ENCODE assay signal across 8 cellular contexts in the genomic region with DNA sequence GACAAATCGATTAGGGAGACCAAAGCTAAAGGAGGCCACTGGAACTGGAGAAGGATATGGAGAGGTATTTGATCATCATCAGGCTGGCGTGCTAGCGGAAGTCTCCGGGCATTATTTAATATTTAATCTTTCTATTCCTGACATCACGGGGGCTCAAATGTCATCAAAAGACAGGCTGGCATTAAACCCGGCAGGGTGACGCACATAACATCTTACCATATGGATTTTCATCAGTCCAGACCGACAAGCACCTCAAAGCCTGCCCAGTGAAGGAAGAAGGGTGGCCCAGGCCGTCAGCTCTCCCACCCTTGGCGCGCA. TPM values are rescaled to one million over a fixed set of nuclear protein-coding genes. Genes with fewer than 3 reads are reported as not detected.
DNase-seq lines count a peak whose midpoint lies in the region; ATAC-seq and TF ChIP-seq lines count a peak whose summit lies in the region.

No MANE protein-coding gene starts in this region.

- no peak overlapping the region for H2BK120ac ChIP-seq in IMR-90 (ENCODE audit: low read depth, low read length)

- H2AFZ ChIP-seq in IMR-90 (replicated peaks; ENCODE audit: low read length, poor library complexity): peak overlapping the region; percentile 99

- no peak overlapping the region for H2BK20ac ChIP-seq in IMR-90 (ENCODE audit: low read depth, low read length)

- H2AK9ac ChIP-seq in IMR-90 (replicated peaks; ENCODE audit: low read depth, low read length, poor library complexity): peak overlapping the region; percentile 66

- peaks cover 35% of the 10 kb centered on the region for H3K4me1 Mint-ChIP-seq in activated CD4-positive, alpha-beta T cell treated with anti-CD3 and anti-CD28 coated beads, Interleukin-2, amount 10 ng/mL, durations not matched to agents 7 days and 5 days

- intact Hi-C loops in IMR-90 (cut with micrococcal nuclease): no loop called here

- H3K4me3 Mint-ChIP-seq in activated CD4-positive, alpha-beta T cell treated with anti-CD3 and anti-CD28 coated beads, Interleukin-2, amount 10 ng/mL, durations not matched to agents 7 days and 5 days: peak overlapping the region; percentile 87

- no peak for TF ChIP-seq RAD21 in IMR-90 (IDR thresholded peaks at IDR 0.05; ENCODE audit: low read length)

- no peaks in the 10 kb centered on the region for H3K36me3 Mint-ChIP-seq in activated CD4-positive, alpha-beta T cell treated with anti-CD3 and anti-CD28 coated beads, Interleukin-2, amount 10 ng/mL, durations not matched to agents 7 days and 5 days (ENCODE audit: low read depth)
- H3K36me3 Mint-ChIP-seq in activated naive CD4-positive, alpha-beta T cell treated with anti-CD3 and anti-CD28 coated beads, Interleukin-2, amount 50 U/mL, for 72 hours: peaks cover 7 to 8% of the 10 kb centered on the region in 2 donors

- no peaks in the 10 kb centered on the region for H3K27me3 ChIP-seq in IMR-90 (ENCODE audit: control insufficient read depth, insufficient read depth, low read length)
- no peaks in the 10 kb centered on the region for H3K27me3 ChIP-seq in skeletal muscle tissue (ENCODE audit: control insufficient read depth in 3 of 3, insufficient read depth in 3 of 3, low read length in 3 of 3)

- dilution Hi-C loops in IMR-90 (cut with HindIII; ENCODE audit: low sequenced_read_pairs, unreplicated experiment): no loop called here

- POLR2A ChIA-PET in activated CD4-positive, alpha-beta T cell treated with anti-CD3 and anti-CD28 coated beads, Interleukin-2, amount 10 ng/mL, durations not matched to agents 7 days and 5 days (lab: Charles Lee): interaction anchor here (0.6 kb wide), 1 partner anchor 46 kb away, joined by 3 read pairs; no protein-coding TSS in a partner anchor
- POLR2A ChIA-PET in IMR-90 (lab: Charles Lee; ENCODE audit: unreplicated experiment): no interaction called here

- H2BK5ac ChIP-seq in IMR-90 (ENCODE audit: low read depth, low read length, poor library complexity, severe bottlenecking): peak overlapping the region; percentile 12

- peak overlapping the region; percentile 22 to 78; a peak in 2 of 4 replicates for H4K8ac ChIP-seq in IMR-90 (ENCODE audit: low read depth in 2 of 2, low read length in 2 of 2)

- H2AK5ac ChIP-seq in IMR-90 (ENCODE audit: low read depth, low read length): peak overlapping the region; percentile 54; the same call in 1 of the 2 replicates

- WGBS in IMR-90 (ENCODE audit: extremely low coverage in 2 of 2, insufficient read length in 1 of 2), 2 experiments: no CpG with 5 or more reads among the region's 11 CpGs

- no TSS peak for BruUV-seq in IMR-90 (replicated peaks; lab: Mats Ljungman, UMichigan)

- in situ Hi-C loops in IMR-90 (cut with MboI; ENCODE audit: low sequenced_read_pairs): no loop called here

- peak overlapping the region; percentile 17; the same call in 1 of the 2 replicates for H3K56ac ChIP-seq in IMR-90 (ENCODE audit: extremely low read depth, insufficient read depth, low read length)

- H3K27me3 Mint-ChIP-seq in activated CD4-positive, alpha-beta T cell treated with anti-CD3 and anti-CD28 coated beads, Interleukin-2, amount 10 ng/mL, durations not matched to agents 7 days and 5 days: no peaks in the 10 kb centered on the region

- peak overlapping the region; percentile 40; the same call in 1 of the 3 replicates for H2BK15ac ChIP-seq in IMR-90 (ENCODE audit: low read depth, low read length)

- peaks cover 0 to 9% of the 10 kb centered on the region in 2 experiments; a peak in 2 of 4 replicates for H3K79me1 ChIP-seq in IMR-90 (ENCODE audit: low read depth in 1 of 2, low read length in 2 of 2)

- no peak for TF ChIP-seq CTCF in IMR-90 (conservative IDR thresholded peaks at IDR 0.05; ENCODE audit: low read depth, low read length)

- no peaks in the 10 kb centered on the region for H3K4me1 ChIP-seq in IMR-90 (ENCODE audit: control insufficient read depth, insufficient read depth, low read length)
- H3K4me1 ChIP-seq in skeletal muscle tissue (ENCODE audit: control insufficient read depth in 3 of 3, insufficient read depth in 3 of 3, low read length in 3 of 3): peaks cover 12 to 14% (median 14%) of the 10 kb centered on the region in 3 donors

- peak overlapping the region; percentile 98 for H3K4me2 ChIP-seq in IMR-90 (ENCODE audit: low read depth, low read length)

- H3K27ac ChIP-seq in IMR-90 (ENCODE audit: insufficient read depth, low read length) (peak overlapping the region; percentile 53), skeletal muscle tissue (ENCODE audit: low read depth, low read length) (peak overlapping the region; percentile 91)

- H3K4me3 ChIP-seq in IMR-90 (ENCODE audit: insufficient read depth, low read depth, low read length): peak overlapping the region; percentile 83
- peak overlapping the region; percentile 84 to 99 (median 97) for H3K4me3 ChIP-seq in skeletal muscle tissue (ENCODE audit: low read length in 3 of 3)

- peak overlapping the region; percentile 42 for H3K4ac ChIP-seq in IMR-90 (ENCODE audit: low read depth, low read length)

- peak overlapping the region; percentile 36; the same call in 1 of the 2 replicates for H4K91ac ChIP-seq in IMR-90 (ENCODE audit: insufficient read depth, low read depth, low read length)

- H3K36me3 ChIP-seq in IMR-90 (ENCODE audit: control insufficient read depth, insufficient read depth, low read length): no peaks in the 10 kb centered on the region
- H3K36me3 ChIP-seq in skeletal muscle tissue (ENCODE audit: control insufficient read depth in 3 of 3, insufficient read depth in 3 of 3, low read length in 3 of 3): peaks cover 0 to 2% (median 0%) of the 10 kb centered on the region in 3 donors

- peak overlapping the region; percentile 80 for H3K14ac ChIP-seq in IMR-90 (replicated peaks; ENCODE audit: low read depth, low read length)

- peak overlapping the region; percentile 91 for H3K27ac Mint-ChIP-seq in activated CD4-positive, alpha-beta T cell treated with anti-CD3 and anti-CD28 coated beads, Interleukin-2, amount 10 ng/mL, durations not matched to agents 7 days and 5 days
- H3K27ac Mint-ChIP-seq in activated naive CD4-positive, alpha-beta T cell treated with anti-CD3 and anti-CD28 coated beads, Interleukin-2, amount 50 U/mL, for 72 hours: peak overlapping the region; percentile 83 to 90

- no peaks in the 10 kb centered on the region for H3K9me3 Mint-ChIP-seq in activated CD4-positive, alpha-beta T cell treated with anti-CD3 and anti-CD28 coated beads, Interleukin-2, amount 10 ng/mL, durations not matched to agents 7 days and 5 days
- H3K9me3 Mint-ChIP-seq in activated naive CD4-positive, alpha-beta T cell treated with anti-CD3 and anti-CD28 coated beads, Interleukin-2, amount 50 U/mL, for 72 hours: no peaks in the 10 kb centered on the region

- H3K23ac ChIP-seq in IMR-90 (ENCODE audit: low read depth, low read length): peak overlapping the region; percentile 67; the same call in 1 of the 2 replicates

- H4K20me1 ChIP-seq in IMR-90 (ENCODE audit: insufficient read depth, low read length): no peaks in the 10 kb centered on the region

- ATAC-seq in IMR-90 (ENCODE audit: low read depth) (no peak), GM21360 (IDR thresholded peaks at IDR 0.05; ENCODE audit: unreplicated experiment) (no peak)
- no peak for ATAC-seq in activated naive CD4-positive, alpha-beta T cell treated with anti-CD3 and anti-CD28 coated beads, Interleukin-2, amount 50 U/mL, for 72 hours

- H3K18ac ChIP-seq in IMR-90 (ENCODE audit: low read depth, low read length): no peak overlapping the region

- peak overlapping the region; percentile 83 for H3K9ac ChIP-seq in IMR-90 (ENCODE audit: low read depth, low read length)
- peak overlapping the region; percentile 94 to 99 (median 98) for H3K9ac ChIP-seq in skeletal muscle tissue (ENCODE audit: low read depth in 1 of 3, low read length in 3 of 3)

- TF ChIP-seq POLR2A in IMR-90 (IDR thresholded peaks at IDR 0.05; ENCODE audit: low read depth, low read length): no peak

- no peaks in the 10 kb centered on the region for H3K9me1 ChIP-seq in IMR-90 (ENCODE audit: insufficient read depth, low read length)

- CTCF ChIA-PET in activated CD4-positive, alpha-beta T cell treated with anti-CD3 and anti-CD28 coated beads, Interleukin-2, amount 10 ng/mL, durations not matched to agents 7 days and 5 days (lab: Charles Lee): interaction anchor here (0.6 to 2.2 kb wide), 14 partner anchors 11 to 186 kb away, joined by 3 to 13 read pairs (median 5); a partner anchor contains a TSS
- CTCF ChIA-PET in IMR-90 (lab: Yijun Ruan, JAX): interaction anchor here (1.8 kb wide), 1 partner anchor 49 kb away, joined by 9 read pairs; no protein-coding TSS in a partner anchor

- no peak for DNase-seq in activated CD4-positive, alpha-beta T cell treated with anti-CD3 and anti-CD28 coated beads, Interleukin-2, amount 10 ng/mL, durations not matched to agents 7 days and 5 days
- no peak for DNase-seq in activated CD4-positive, alpha-beta T cell treated with anti-CD3 and anti-CD28 coated beads for 48 hours
- DNase-seq in IMR-90 (peak; percentile 23), hepatic stellate cell (ENCODE audit: low spot score) (peak; percentile 38), activated gamma-delta T cell (lab: John Stamatoyannopoulos, UW) (no peak)
- DNase-seq in activated naive CD4-positive, alpha-beta T cell treated with anti-CD3 and anti-CD28 coated beads, Interleukin-2, amount 50 U/mL, for 72 hours (ENCODE audit: low spot score in 2 of 2): no peak

- H3K9me3 ChIP-seq in IMR-90 (ENCODE audit: control insufficient read depth, insufficient read depth, low read length): no peaks in the 10 kb centered on the region
- H3K9me3 ChIP-seq in skeletal muscle tissue (ENCODE audit: control insufficient read depth in 3 of 3, low read length in 3 of 3): no peaks in the 10 kb centered on the region

- peak overlapping the region; percentile 40; the same call in 1 of the 2 replicates for H4K5ac ChIP-seq in IMR-90 (ENCODE audit: low read depth, low read length)

RNA-seq across cellular contexts. Expression of a gene that starts 0.6 kb away (rescaled TPM):
- total RNA-seq in activated CD4-positive, alpha-beta T cell treated with anti-CD3 and anti-CD28 coated beads, Interleukin-2, amount 10 ng/mL, durations not matched to agents 7 days and 5 days: 10 to 100 TPM; 13.0 to 13.1 TPM
- total RNA-seq in IMR-90 (2012; rRNA removed) (14.3 and 18.9 TPM in 2 replicates), skeletal muscle tissue (12.5 TPM)
- 7.7 and 11.4 TPM in 2 replicates for polyA plus RNA-seq in IMR-90 (2012; rRNA removed)
- polyA plus RNA-seq in IMR-90 (2012; cell fraction: cytosol; rRNA removed): 1.6 and 2.9 TPM in 2 replicates
- polyA plus RNA-seq in IMR-90 (2012; cell fraction: nucleus; rRNA removed; ENCODE audit: low replicate concordance): 0.66 and 6.3 TPM in 2 replicates
- 10 to 100 TPM in 1 of 2 donors, 1 to 10 TPM in 1; 9.0 to 15.8 TPM for total RNA-seq in activated naive CD4-positive, alpha-beta T cell treated with anti-CD3 and anti-CD28 coated beads, Interleukin-2, amount 50 U/mL, for 72 hours

RNA-seq across cellular contexts. Expression of a gene that starts 0.7 kb away (rescaled TPM):
- total RNA-seq in activated CD4-positive, alpha-beta T cell treated with anti-CD3 and anti-CD28 coated beads, Interleukin-2, amount 10 ng/mL, durations not matched to agents 7 days and 5 days: under 1 TPM in 1 of 2 experiments, not detected in 1; 0.60 TPM
- total RNA-seq in IMR-90 (2012; rRNA removed) (0.28 and 0.36 TPM in 2 replicates), skeletal muscle tissue (0.52 TPM)
- polyA plus RNA-seq in IMR-90 (2012; rRNA removed): 0.48 and 1.0 TPM in 2 replicates
- polyA plus RNA-seq in IMR-90 (2012; cell fraction: cytosol; rRNA removed): 0.13 TPM in 1 of 2 replicates, not detected in the other
- polyA plus RNA-seq in IMR-90 (2012; cell fraction: nucleus; rRNA removed; ENCODE audit: low replicate concordance): 0.22 TPM in 1 of 2 replicates, not detected in the other
- not detected for total RNA-seq in activated naive CD4-positive, alpha-beta T cell treated with anti-CD3 and anti-CD28 coated beads, Interleukin-2, amount 50 U/mL, for 72 hours

Comparison
In these comparisons a context has a peak if more than half of its experiments do, and no peak if none do; other contexts are left out.
1. DNase-seq: peak in IMR-90 (single experiment) and hepatic stellate cell (single experiment); none in activated CD4-positive, alpha-beta T cell treated with anti-CD3 and anti-CD28 coated beads, Interleukin-2, amount 10 ng/mL, durations not matched to agents 7 days and 5 days (single experiment), activated CD4-positive, alpha-beta T cell treated with anti-CD3 and anti-CD28 coated beads for 48 hours (single experiment), activated naive CD4-positive, alpha-beta T cell treated with anti-CD3 and anti-CD28 coated beads, Interleukin-2, amount 50 U/mL, for 72 hours (0 of 2) and activated gamma-delta T cell (single experiment).